In the genomic region with DNA sequence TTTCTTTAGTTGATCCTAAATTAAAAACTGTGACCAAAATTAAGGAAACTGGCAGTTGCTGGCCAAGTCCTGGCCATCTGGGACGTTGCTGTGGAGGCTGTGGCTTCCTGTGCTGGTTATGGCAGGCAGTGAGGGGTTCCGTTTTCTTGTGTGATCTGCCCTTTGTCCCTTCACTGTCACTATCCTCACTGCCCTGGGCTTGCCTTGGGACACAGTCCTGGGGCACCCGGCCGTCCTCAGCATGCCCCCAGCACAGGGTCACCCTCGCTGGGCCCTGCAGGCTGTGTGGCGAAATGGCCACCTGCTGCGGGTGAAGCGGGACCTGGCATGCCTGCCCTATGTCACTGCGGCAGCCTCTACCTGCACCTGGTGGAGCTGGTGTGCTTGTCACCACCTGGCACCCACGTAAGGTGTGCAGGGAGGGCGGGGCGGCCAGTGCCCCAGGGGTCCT, we compare ENCODE assay signal across 23 cellular contexts. TPM values are rescaled to one million over a fixed set of nuclear protein-coding genes. Genes with fewer than 3 reads are reported as not detected.
A peak's percentile ranks its signal among the peaks of the same experiment; 100 is the strongest.
DNase-seq lines count a peak whose midpoint lies in the region; ATAC-seq and TF ChIP-seq lines count a peak whose summit lies in the region.
"Had no signal": no experiment of that assay in that cellular context is flagged by ENCODE, and none has a peak within 500 bp of the region (broad histone marks: within the 10 kb centered on the region; RNA-seq: fewer than 3 reads in every experiment).

No MANE protein-coding gene starts in this region.

- DNase-seq in AML-193 (lab: John Stamatoyannopoulos, UW) (peak; percentile 30 to 51), GDM1 (lab: John Stamatoyannopoulos, UW) (peak; percentile 85), Peyer's patch (peak in 2 of 3 donors; percentile 33 to 34), lower lobe of right lung (peak; percentile 41), kidney tubule cell (ENCODE audit: low spot score) (no peak), NAMALWA (ENCODE audit: low spot score) (no peak)
- no peak for DNase-seq in stimulated activated CD8-positive, alpha-beta memory T cell treated with anti-CD3 and anti-CD28 coated beads, Interleukin-4, amount 100 ng/mL, for 48 hours
- DNase-seq: ACHN; activated CD4-positive, alpha-beta T cell treated with anti-CD3 and anti-CD28 coated beads, Interleukin-2, amount 50 U/mL, for 4 hours; activated CD8-positive, alpha-beta memory T cell treated with anti-CD3 and anti-CD28 coated beads, Interleukin-2, amount 50 U/mL, for 48 hours; activated effector memory CD4-positive, alpha-beta T cell treated with Interleukin-2 at 50 U/mL for 16 hours; CD8-positive, alpha-beta T cell; KG1; NCI-H1105 treated with DMSO at 0.1 percent for 48 hours; NCI-H2081; OCI-M1; SIG-M5; WERI-Rb-1 had no signal

- H3K27me3 ChIP-seq in Peyer's patch (no peaks in the 10 kb centered on the region), lower lobe of right lung (ENCODE audit: low read depth) (peaks cover 19% of the 10 kb centered on the region)
- H3K27me3 ChIP-seq: neutrophil had no signal

- intact Hi-C loops in lower lobe of right lung (cut with DNase I): no loop called here

- no peak for TF ChIP-seq POLR2A in Peyer's patch (IDR thresholded peaks at IDR 0.05)

- no peaks in the 10 kb centered on the region for H3K36me3 ChIP-seq in Peyer's patch
- no peaks in the 10 kb centered on the region for H3K36me3 ChIP-seq in lower lobe of right lung
- H3K36me3 ChIP-seq: neutrophil, suprapubic skin, WERI-Rb-1 had no signal

- H3K4me3 ChIP-seq in Peyer's patch: no peak overlapping the region
- H3K4me3 ChIP-seq in lower lobe of right lung: no peak overlapping the region
- H3K4me3 ChIP-seq: suprapubic skin had no signal

- H3K9me3 ChIP-seq in Peyer's patch: no peaks in the 10 kb centered on the region
- no peaks in the 10 kb centered on the region for H3K9me3 ChIP-seq in lower lobe of right lung
- H3K9me3 ChIP-seq: neutrophil, suprapubic skin had no signal

- H3K27ac ChIP-seq in Peyer's patch (no peak overlapping the region), lower lobe of right lung (no peak overlapping the region)
- H3K27ac ChIP-seq: neutrophil, suprapubic skin, WERI-Rb-1 had no signal

- ATAC-seq in lower lobe of right lung (peak in 1 of 2 donors; percentile 27), GM18907 (IDR thresholded peaks at IDR 0.05; ENCODE audit: unreplicated experiment) (no peak)
- ATAC-seq: CD8-positive, alpha-beta T cell had no signal

- no peak for TF ChIP-seq CTCF in Peyer's patch (IDR thresholded peaks at IDR 0.05)
- TF ChIP-seq CTCF in lower lobe of right lung (IDR thresholded peaks at IDR 0.05): no peak

- H3K4me1 ChIP-seq in Peyer's patch: no peaks in the 10 kb centered on the region
- no peaks in the 10 kb centered on the region for H3K4me1 ChIP-seq in lower lobe of right lung

RNA-seq across cellular contexts. Expression of a gene that starts 17.2 kb away (rescaled TPM):
- total RNA-seq in Peyer's patch: not detected
- not detected for total RNA-seq in lower lobe of right lung
- total RNA-seq: CD8-positive, alpha-beta T cell; renal cortical epithelial cell; suprapubic skin had no signal

RNA-seq across cellular contexts. Expression of a gene that starts 52.5 kb away (rescaled TPM):
- total RNA-seq in Peyer's patch: not detected
- total RNA-seq in lower lobe of right lung: not detected
- total RNA-seq: CD8-positive, alpha-beta T cell; NCI-H460; renal cortical epithelial cell; suprapubic skin had no signal

Comparison
In these comparisons a context has a peak if more than half of its experiments do, and no peak if none do; other contexts are left out.
1. DNase-seq: peak in AML-193 (2 of 2), GDM1 (single experiment), Peyer's patch (2 of 3) and lower lobe of right lung (single experiment); none in kidney tubule cell (single experiment), stimulated activated CD8-positive, alpha-beta memory T cell treated with anti-CD3 and anti-CD28 coated beads, Interleukin-4, amount 100 ng/mL, for 48 hours (single experiment) and NAMALWA (single experiment).